ENCODE assay signal across 19 cellular contexts in the genomic region with DNA sequence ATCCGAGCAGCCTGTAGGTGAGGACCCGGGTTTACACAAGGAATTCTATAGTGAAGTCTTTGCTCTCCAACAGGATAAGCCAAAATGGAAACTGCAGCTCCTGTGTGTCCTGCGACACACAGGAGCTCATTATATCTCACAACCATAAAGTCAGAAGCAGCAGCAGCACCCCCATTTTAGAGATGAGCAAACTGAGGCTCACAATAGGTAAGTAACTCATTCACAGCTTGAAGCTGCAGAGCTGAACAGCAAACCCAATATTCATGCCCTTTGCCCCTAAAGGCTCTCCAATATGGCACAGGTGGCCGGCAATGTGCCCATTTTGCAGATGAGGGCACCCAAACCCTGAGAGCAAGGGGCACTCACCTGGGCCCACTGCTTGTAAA. TPM values are rescaled to one million over a fixed set of nuclear protein-coding genes. Genes with fewer than 3 reads are reported as not detected.
DNase-seq lines count a peak whose midpoint lies in the region; ATAC-seq, FAIRE-seq and TF ChIP-seq lines count a peak whose summit lies in the region.
"Had no signal": no experiment of that assay in that cellular context is flagged by ENCODE, and none has a peak within 500 bp of the region (broad histone marks: within the 10 kb centered on the region; RNA-seq: fewer than 3 reads in every experiment).

No MANE protein-coding gene starts in this region.

- no peak overlapping the region for H2AFZ ChIP-seq in Loucy (ENCODE audit: low read length)

- H3K4me2 ChIP-seq in A549 (no peak overlapping the region), Loucy (ENCODE audit: low read depth, low read length, poor library complexity, severe bottlenecking) (peak overlapping the region; percentile 59)

- no peak for TF ChIP-seq RAD21 in A549 (conservative IDR thresholded peaks at IDR 0.05 in 1 of 2, IDR thresholded peaks at IDR 0.05 in 1 of 2)

- no peaks in the 10 kb centered on the region for H3K27me3 Mint-ChIP-seq in dendritic cell treated with granulocyte-macrophage colony-stimulating factor and Interleukin-4, amounts not matched to agents 40 ng/mL and 50 ng/mL, for 4 days
- no peaks in the 10 kb centered on the region for H3K27me3 Mint-ChIP-seq in neural crest cell (ENCODE audit: low read depth)

- H3F3A ChIP-seq in Loucy (ENCODE audit: low read depth) = no peaks in the 10 kb centered on the region

- POLR2A ChIA-PET in A549 (lab: Yijun Ruan, JAX) = no interaction called here

- no peak overlapping the region for H3K4me3 Mint-ChIP-seq in dendritic cell treated with granulocyte-macrophage colony-stimulating factor and Interleukin-4, amounts not matched to agents 40 ng/mL and 50 ng/mL, for 4 days
- peak overlapping the region; percentile 83 for H3K4me3 Mint-ChIP-seq in neural crest cell

- no peak for FAIRE-seq in A549 (lab: Jason Lieb, UNC)
- FAIRE-seq: A204.1, GM12891, H54 had no signal

- H4K20me1 ChIP-seq in Loucy (ENCODE audit: insufficient read depth, low read length, poor library complexity, severe bottlenecking) = peaks cover 83% of the 10 kb centered on the region

- TF ChIP-seq CTCF in A549 (IDR thresholded peaks at IDR 0.05) (no peak), Loucy (conservative IDR thresholded peaks at IDR 0.05; ENCODE audit: low read length) (no peak), neural crest cell (conservative IDR thresholded peaks at IDR 0.05) (no peak)

- H3K9me3 ChIP-seq in A549 (no peaks in the 10 kb centered on the region), Loucy (ENCODE audit: insufficient read depth, low read depth, low read length) (no peaks in the 10 kb centered on the region)

- H3K36me3 ChIP-seq in Loucy (ENCODE audit: insufficient read depth, low read length) = no peaks in the 10 kb centered on the region

- H3K9ac ChIP-seq in Loucy (ENCODE audit: low read depth, low read length, poor library complexity, severe bottlenecking) = no peak overlapping the region

- peak overlapping the region; percentile 78 for H3K27ac Mint-ChIP-seq in dendritic cell treated with granulocyte-macrophage colony-stimulating factor and Interleukin-4, amounts not matched to agents 40 ng/mL and 50 ng/mL, for 4 days
- H3K27ac Mint-ChIP-seq in neural crest cell (ENCODE audit: unreplicated experiment) = no peak overlapping the region

- H3K79me2 ChIP-seq in Loucy (ENCODE audit: insufficient read depth, low read length) = peaks cover 91% of the 10 kb centered on the region

- H3K4me1 ChIP-seq in A549 (peaks cover 19% of the 10 kb centered on the region), Loucy (ENCODE audit: insufficient read depth, low read length, poor library complexity, severe bottlenecking) (peaks cover 22% of the 10 kb centered on the region)

- no peak for TF ChIP-seq EP300 in A549 (IDR thresholded peaks at IDR 0.05)

- no peaks in the 10 kb centered on the region for H3K9me2 ChIP-seq in Loucy (replicated peaks; ENCODE audit: low read depth, low read length)

- peaks cover 81% of the 10 kb centered on the region for H3K4me1 Mint-ChIP-seq in dendritic cell treated with granulocyte-macrophage colony-stimulating factor and Interleukin-4, amounts not matched to agents 40 ng/mL and 50 ng/mL, for 4 days (ENCODE audit: low read depth)
- H3K4me1 Mint-ChIP-seq in neural crest cell = peaks cover 40% of the 10 kb centered on the region

- ATAC-seq in A549 = no peak
- no peak for ATAC-seq in HG03175 (IDR thresholded peaks at IDR 0.05; ENCODE audit: unreplicated experiment)
- no peak for ATAC-seq in HG02981 (IDR thresholded peaks at IDR 0.05; ENCODE audit: unreplicated experiment)

- peaks cover 63% of the 10 kb centered on the region for H3K36me3 Mint-ChIP-seq in dendritic cell treated with granulocyte-macrophage colony-stimulating factor and Interleukin-4, amounts not matched to agents 40 ng/mL and 50 ng/mL, for 4 days (ENCODE audit: low read depth)
- H3K36me3 Mint-ChIP-seq in neural crest cell (ENCODE audit: low read depth) = peaks cover 2% of the 10 kb centered on the region

- WGBS in A549 (ENCODE audit: missing lambda C conversion rate) = 96% methylated on average over 4 of the region's 4 CpGs

- DNase-seq in A549 (ENCODE audit: low read depth in 1 of 2, low spot score in 1 of 2) (no peak), neural crest cell (ENCODE audit: low read depth, low spot score) (no peak), retina (no peak), midbrain (lab: John Stamatoyannopoulos, UW) (no peak)
- DNase-seq: DND-41, GDM1, MV-4-11, NCI-H1417 treated with DMSO at 0.1 percent for 48 hours, NCI-H1930, NCI-H69, SIG-M5 had no signal

- CTCF ChIA-PET in A549 (lab: Yijun Ruan, JAX) = interaction anchor here (0.9 to 2.3 kb wide), 6 partner anchors 9 to 205 kb away, joined by 3 to 6 read pairs (median 4); no protein-coding TSS in a partner anchor

- no peak overlapping the region for H3K4me3 ChIP-seq in A549
- H3K4me3 ChIP-seq in Loucy (ENCODE audit: low read length, poor library complexity, severe bottlenecking) = peak overlapping the region; percentile 18

- H3K27me3 ChIP-seq in Loucy (ENCODE audit: insufficient read depth, low read length, poor library complexity, severe bottlenecking) = no peaks in the 10 kb centered on the region

- no peak for TF ChIP-seq POLR2A in A549 (IDR thresholded peaks at IDR 0.05; ENCODE audit: low read length)

- H3K27ac ChIP-seq in A549 = no peak overlapping the region
- H3K27ac ChIP-seq: C4-2B had no signal

- intact Hi-C loops in dendritic cell treated with granulocyte-macrophage colony-stimulating factor and Interleukin-4, amounts not matched to agents 40 ng/mL and 50 ng/mL, for 4 days (cut with micrococcal nuclease) = loop anchor here (5.0 kb wide), 1 partner anchor 105 kb away; no protein-coding TSS in a partner anchor

- H3K9me3 Mint-ChIP-seq in dendritic cell treated with granulocyte-macrophage colony-stimulating factor and Interleukin-4, amounts not matched to agents 40 ng/mL and 50 ng/mL, for 4 days = no peaks in the 10 kb centered on the region
- no peaks in the 10 kb centered on the region for H3K9me3 Mint-ChIP-seq in neural crest cell

TF ChIP-seq in A549, 52 proteins besides CTCF, POLR2A, EP300 and RAD21:
- TF ChIP-seq KDM1A (IDR thresholded peaks at IDR 0.05; ENCODE audit: low read depth) = peak; percentile 92; the same call in 1 of the 2 replicates
- TF ChIP-seq, protein P1, sequence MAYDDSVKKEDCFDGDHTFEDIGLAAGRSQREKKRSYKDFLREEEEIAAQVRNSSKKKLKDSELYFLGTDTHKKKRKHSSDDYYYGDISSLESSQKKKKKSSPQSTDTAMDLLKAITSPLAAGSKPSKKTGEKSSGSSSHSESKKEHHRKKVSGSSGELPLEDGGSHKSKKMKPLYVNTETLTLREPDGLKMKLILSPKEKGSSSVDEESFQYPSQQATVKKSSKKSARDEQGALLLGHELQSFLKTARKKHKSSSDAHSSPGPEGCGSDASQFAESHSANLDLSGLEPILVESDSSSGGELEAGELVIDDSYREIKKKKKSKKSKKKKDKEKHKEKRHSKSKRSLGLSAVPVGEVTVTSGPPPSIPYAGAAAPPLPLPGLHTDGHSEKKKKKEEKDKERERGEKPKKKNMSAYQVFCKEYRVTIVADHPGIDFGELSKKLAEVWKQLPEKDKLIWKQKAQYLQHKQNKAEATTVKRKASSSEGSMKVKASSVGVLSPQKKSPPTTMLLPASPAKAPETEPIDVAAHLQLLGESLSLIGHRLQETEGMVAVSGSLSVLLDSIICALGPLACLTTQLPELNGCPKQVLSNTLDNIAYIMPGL (CRISPR knock-in tag; IDR thresholded peaks at IDR 0.05; ENCODE audit: borderline replicate concordance) = no peak

RNA-seq across cellular contexts. Expression of a gene that starts 4.6 kb away (rescaled TPM):
- polyA plus RNA-seq in A549 (2011; rRNA removed) = 14.1 and 19.3 TPM in 2 replicates
- polyA plus RNA-seq in A549 (2012; cell fraction: cytosol; rRNA removed) = 40.4 and 55.7 TPM in 2 replicates
- 206 and 232 TPM in 2 replicates for polyA plus RNA-seq in A549 (2012; cell fraction: nucleus; rRNA removed)
- 151 to 170 TPM (median 160 TPM) in 3 replicates for polyA plus RNA-seq in A549 (2017; fragmentation: RNase III; extraction: RNeasy Plus Mini Kit Qiagen cat#74134 plus additional on column Dnase treatment)
- 39.9 and 51.1 TPM in 2 replicates for polyA minus RNA-seq in A549 (2011; rRNA and poly(A)+ RNA removed)
- 143 and 144 TPM in 2 replicates for total RNA-seq in neural crest cell
